In genomic region chr10:84267503-84268126, GRCh38 we compare ENCODE assay signal across 8 cellular contexts. TPM values are rescaled to one million over a fixed set of nuclear protein-coding genes. Genes with fewer than 3 reads are reported as not detected.
DNase-seq lines count a peak whose midpoint lies in the region; ATAC-seq, FAIRE-seq and TF ChIP-seq lines count a peak whose summit lies in the region.

No MANE protein-coding gene starts in this region.

- peaks cover 0 to 3% of the 10 kb centered on the region in 2 donors for H3K4me1 ChIP-seq in kidney (ENCODE audit: control insufficient read depth in 1 of 2, insufficient read depth in 1 of 2, low read depth in 1 of 2, low read length in 2 of 2)

- TF ChIP-seq CTCF in GM13977 (IDR thresholded peaks at IDR 0.05; ENCODE audit: extremely low read depth, insufficient read depth, missing control alignments): peak; percentile 77
- TF ChIP-seq CTCF in HL-60 (IDR thresholded peaks at IDR 0.05; ENCODE audit: insufficient read depth, low read length): peak; percentile 14
- peak; percentile 61 for TF ChIP-seq CTCF in astrocyte of the cerebellum (IDR thresholded peaks at IDR 0.05; ENCODE audit: low read depth, low read length, missing control alignments)
- peak; percentile 36 for TF ChIP-seq CTCF in kidney (IDR thresholded peaks at IDR 0.05; ENCODE audit: borderline replicate concordance, extremely low read depth, insufficient read depth)

- no peak overlapping the region for H3K9ac ChIP-seq in kidney (ENCODE audit: low read length in 2 of 2)

- no peaks in the 10 kb centered on the region for H3K27me3 ChIP-seq in HL-60 (ENCODE audit: insufficient read depth, poor library complexity, severe bottlenecking)

- H3K27ac ChIP-seq in HL-60 (replicated peaks) (no peak overlapping the region), kidney (ENCODE audit: low read depth in 2 of 2, low read length in 2 of 2) (no peak overlapping the region)

- in situ Hi-C loops in GM13977 (cut with MboI; ENCODE audit: low pct_unique_long_range_greater_than_20kb, low sequenced_read_pairs, unreplicated experiment) (loop anchor here (10.0 kb wide), 1 partner anchor 277 kb away; no protein-coding TSS in a partner anchor), astrocyte of the cerebellum (cut with HindIII; ENCODE audit: low sequenced_read_pairs) (loop anchor here (25.0 kb wide), 1 partner anchor 245 kb away; no protein-coding TSS in a partner anchor)

- H3K4me3 ChIP-seq in HL-60 (replicated peaks; ENCODE audit: insufficient read depth, low read length): no peak overlapping the region
- H3K4me3 ChIP-seq in astrocyte of the cerebellum (ENCODE audit: low read depth, low read length): no peak overlapping the region
- H3K4me3 ChIP-seq in kidney (ENCODE audit: low read length in 2 of 2): no peak overlapping the region

- no peak for ATAC-seq in GM18519 (IDR thresholded peaks at IDR 0.05; ENCODE audit: low FRiP score, unreplicated experiment)

- H3K36me3 ChIP-seq in kidney (ENCODE audit: control insufficient read depth in 1 of 2, insufficient read depth in 2 of 2, low read length in 2 of 2): no peaks in the 10 kb centered on the region

- DNase-seq in GM13977 (ENCODE audit: low spot score) (peak; percentile 42), HL-60 (ENCODE audit: low read depth in 1 of 2, low spot score in 1 of 2) (peak in 1 of 2 experiments; percentile 12), T-helper 2 cell (peak in 4 of 5 experiments; percentile 20 to 82 (median 58)), astrocyte of the cerebellum (ENCODE audit: low read depth) (no peak), kidney (no peak), DMS79 treated with DMSO at 0.1 percent for 48 hours (lab: John Stamatoyannopoulos, UW) (no peak)
- DNase-seq in stimulated activated CD8-positive, alpha-beta memory T cell treated with anti-CD3 and anti-CD28 coated beads, Interleukin-12 subunit alpha, Interleukin-12 subunit beta, amount 100 ng/mL, for 4 hours (ENCODE audit: low read depth): peak; percentile 23

- H3K9me3 ChIP-seq in kidney (ENCODE audit: control insufficient read depth in 1 of 2, low read length in 2 of 2): no peaks in the 10 kb centered on the region

- FAIRE-seq in kidney (lab: Jason Lieb, UNC): no peak

- intact Hi-C loops in kidney (cut with DNase I): loop anchor here (5.0 to 10.0 kb wide), 2 partner anchors 97 to 270 kb away; no protein-coding TSS in a partner anchor

RNA-seq across cellular contexts. Expression of gene RGR, which starts 22.8 kb away (rescaled TPM):
- total RNA-seq in kidney: not detected
- not detected for polyA plus RNA-seq in kidney (ENCODE audit: insufficient read depth, low read depth, low replicate concordance)

RNA-seq across cellular contexts. Expression of gene LRIT1, which starts 26.3 kb away (rescaled TPM):
- not detected for total RNA-seq in kidney
- not detected for polyA plus RNA-seq in kidney (ENCODE audit: insufficient read depth, low read depth, low replicate concordance)

RNA-seq across cellular contexts. Expression of gene LRIT2, which starts 42.3 kb away (rescaled TPM):
- total RNA-seq in kidney: not detected
- not detected for polyA plus RNA-seq in kidney (ENCODE audit: insufficient read depth, low read depth, low replicate concordance)

Comparison
In these comparisons a context has a peak if more than half of its experiments do, and no peak if none do; other contexts are left out.
1. DNase-seq: peak in GM13977 (single experiment), T-helper 2 cell (4 of 5) and stimulated activated CD8-positive, alpha-beta memory T cell treated with anti-CD3 and anti-CD28 coated beads, Interleukin-12 subunit alpha, Interleukin-12 subunit beta, amount 100 ng/mL, for 4 hours (single experiment); none in astrocyte of the cerebellum (single experiment), kidney (single experiment) and DMS79 treated with DMSO at 0.1 percent for 48 hours (single experiment).
2. CTCF ChIP-seq: peak in every context shown above with its lines; median percentile 77 in GM13977; 61 in astrocyte of the cerebellum; 36 in kidney; 14 in HL-60.